ENCODE assay signal across 16 cellular contexts in the genomic region with DNA sequence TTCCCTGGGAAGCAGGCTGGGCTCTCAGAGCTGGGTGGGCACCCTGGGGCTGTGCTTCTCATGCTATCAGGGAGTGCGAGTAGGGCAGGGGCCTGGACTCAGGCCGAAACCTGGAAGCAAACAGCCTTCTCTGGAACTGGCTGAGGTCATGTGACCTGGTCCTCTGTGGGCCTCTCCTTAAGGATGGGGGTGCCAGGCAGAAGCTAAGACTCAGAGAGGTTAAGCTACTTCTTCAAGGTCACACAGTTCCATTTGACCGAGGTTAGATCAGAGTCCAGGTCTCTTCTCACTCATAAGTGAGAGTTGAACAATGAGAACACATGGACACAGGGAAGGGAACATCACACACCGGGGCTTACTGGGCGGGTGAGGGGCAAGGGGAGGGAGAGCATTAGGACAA. TPM values are rescaled to one million over a fixed set of nuclear protein-coding genes. Genes with fewer than 3 reads are reported as not detected.
DNase-seq lines count a peak whose midpoint lies in the region; ATAC-seq and TF ChIP-seq lines count a peak whose summit lies in the region.
"Had no signal": no experiment of that assay in that cellular context is flagged by ENCODE, and none has a peak within 500 bp of the region (broad histone marks: within the 10 kb centered on the region; RNA-seq: fewer than 3 reads in every experiment).

No MANE protein-coding gene starts in this region.

- H4K8ac ChIP-seq in mesendoderm (ENCODE audit: low read depth, low read length): no peak overlapping the region

- H4K5ac ChIP-seq in mesendoderm (ENCODE audit: low read length): no peak overlapping the region

- peak overlapping the region; percentile 41 for H3K27ac Mint-ChIP-seq in chondrocyte (ENCODE audit: unreplicated experiment)
- peak overlapping the region; percentile 2 for H3K27ac Mint-ChIP-seq in stimulated activated memory B cell treated with anti-CD40 and anti-IgM and Interleukin-4, amounts not matched to agents 10 μg/mL and 1 μg/mL and 100 μg/mL, for 72 hours
- H3K27ac Mint-ChIP-seq: CD4-positive, alpha-beta T cell had no signal

- H3K9me3 Mint-ChIP-seq in chondrocyte (ENCODE audit: low read depth): no peaks in the 10 kb centered on the region
- peaks cover 4% of the 10 kb centered on the region for H3K9me3 Mint-ChIP-seq in stimulated activated memory B cell treated with anti-CD40 and anti-IgM and Interleukin-4, amounts not matched to agents 10 μg/mL and 1 μg/mL and 100 μg/mL, for 72 hours
- H3K9me3 Mint-ChIP-seq: CD4-positive, alpha-beta T cell; HFFc6 had no signal

- POLR2A ChIA-PET in RWPE1 (lab: Yijun Ruan, JAX; ENCODE audit: low non-redundant PET): no interaction called here

- peak overlapping the region; percentile 89 for H3K23ac ChIP-seq in mesendoderm (ENCODE audit: low read length)

- H3K4ac ChIP-seq in mesendoderm (ENCODE audit: low read depth, low read length): no peak overlapping the region

- H3K36me3 Mint-ChIP-seq in chondrocyte (ENCODE audit: low read depth): peaks cover 15% of the 10 kb centered on the region
- peaks cover 23% of the 10 kb centered on the region for H3K36me3 Mint-ChIP-seq in stimulated activated memory B cell treated with anti-CD40 and anti-IgM and Interleukin-4, amounts not matched to agents 10 μg/mL and 1 μg/mL and 100 μg/mL, for 72 hours

- peak overlapping the region; percentile 7 for H3K56ac ChIP-seq in mesendoderm (ENCODE audit: low read length)

- peak overlapping the region; percentile 51 for H2AK5ac ChIP-seq in mesendoderm (ENCODE audit: low read length)

- H3K9ac ChIP-seq in mesendoderm (ENCODE audit: low read length): no peak overlapping the region

- no peak overlapping the region for H3K4me3 ChIP-seq in mesendoderm (ENCODE audit: low read length)

- peaks cover 6% of the 10 kb centered on the region for H3K4me1 ChIP-seq in mesendoderm (ENCODE audit: control insufficient read depth, low read depth, low read length)

- CTCF ChIA-PET in RWPE1 (lab: Yijun Ruan, JAX): interaction anchor here (1.2 kb wide), 1 partner anchor 10 kb away, joined by 5 read pairs; no protein-coding TSS in a partner anchor

- DNase-seq in RWPE1 (ENCODE audit: low spot score) (no peak), chondrocyte (ENCODE audit: low spot score) (no peak), mesendoderm (no peak), 8988T (no peak), amygdala (lab: John Stamatoyannopoulos, UW) (no peak), DMS79 (lab: John Stamatoyannopoulos, UW) (no peak)
- DNase-seq: AML-193; C1 segment of cervical spinal cord; Calu3; CD4-positive, alpha-beta T cell; DMS 273 treated with DMSO at 0.1 percent for 48 hours; HCEC 1CT; HFFc6; KBM-7 had no signal

- no peak overlapping the region for H3K4me3 Mint-ChIP-seq in chondrocyte (ENCODE audit: unreplicated experiment)
- H3K4me3 Mint-ChIP-seq in stimulated activated memory B cell treated with anti-CD40 and anti-IgM and Interleukin-4, amounts not matched to agents 10 μg/mL and 1 μg/mL and 100 μg/mL, for 72 hours: no peak overlapping the region
- H3K4me3 Mint-ChIP-seq: CD4-positive, alpha-beta T cell; HFFc6 had no signal

- peaks cover 84% of the 10 kb centered on the region for H3K4me1 Mint-ChIP-seq in chondrocyte (ENCODE audit: low read depth)
- H3K4me1 Mint-ChIP-seq in stimulated activated memory B cell treated with anti-CD40 and anti-IgM and Interleukin-4, amounts not matched to agents 10 μg/mL and 1 μg/mL and 100 μg/mL, for 72 hours: peaks cover 74% of the 10 kb centered on the region

- H2BK5ac ChIP-seq in mesendoderm (ENCODE audit: low read length): no peak overlapping the region

- no peaks in the 10 kb centered on the region for H3K79me1 ChIP-seq in mesendoderm (ENCODE audit: low read length)

- no peak overlapping the region for H2BK120ac ChIP-seq in mesendoderm (ENCODE audit: low read depth, low read length)

- no peak for ATAC-seq in stimulated activated memory B cell treated with anti-CD40 and anti-IgM and Interleukin-4, amounts not matched to agents 10 μg/mL and 1 μg/mL and 100 μg/mL, for 72 hours

- no peaks in the 10 kb centered on the region for H3K79me2 ChIP-seq in mesendoderm (ENCODE audit: control insufficient read depth, insufficient read depth, low read length)

- peak overlapping the region; percentile 51 for H3K27ac ChIP-seq in RWPE1
- no peak overlapping the region for H3K27ac ChIP-seq in mesendoderm (ENCODE audit: low read depth, low read length)
- H3K27ac ChIP-seq: HL-60 had no signal

- TF ChIP-seq CTCF in RWPE1 (conservative IDR thresholded peaks at IDR 0.05; ENCODE audit: low read depth): no peak
- TF ChIP-seq CTCF in chondrocyte (IDR thresholded peaks at IDR 0.05): no peak

- H3K18ac ChIP-seq in mesendoderm (ENCODE audit: low read length): no peak overlapping the region

- H2BK15ac ChIP-seq in mesendoderm (replicated peaks; ENCODE audit: low read depth): no peak overlapping the region

- no peak overlapping the region for H3K4me2 ChIP-seq in mesendoderm (ENCODE audit: low read length)

- no peaks in the 10 kb centered on the region for H3K36me3 ChIP-seq in mesendoderm (ENCODE audit: control insufficient read depth, insufficient read depth, low read length)

- no peaks in the 10 kb centered on the region for H3K27me3 Mint-ChIP-seq in chondrocyte (ENCODE audit: low read depth)
- H3K27me3 Mint-ChIP-seq in stimulated activated memory B cell treated with anti-CD40 and anti-IgM and Interleukin-4, amounts not matched to agents 10 μg/mL and 1 μg/mL and 100 μg/mL, for 72 hours: no peaks in the 10 kb centered on the region
- H3K27me3 Mint-ChIP-seq: CD4-positive, alpha-beta T cell had no signal

- H3K27me3 ChIP-seq in mesendoderm (ENCODE audit: insufficient read depth, low read length, poor library complexity): no peaks in the 10 kb centered on the region

- WGBS in mesendoderm (ENCODE audit: extremely low coverage, insufficient coverage, low lambda C conversion rate): no CpG with 5 or more reads among the region's 5 CpGs

RNA-seq across cellular contexts. Expression of gene FADS3, which starts 7.4 kb away (rescaled TPM):
- total RNA-seq in chondrocyte: 206 to 263 TPM (median 255 TPM) in 3 replicates
- polyA plus RNA-seq in mesendoderm (2013, experiment 1 of 2): 14.4 TPM
- 13.9 TPM for polyA plus RNA-seq in mesendoderm (2013, experiment 2 of 2)

RNA-seq across cellular contexts. Expression of gene RAB3IL1, which starts 33.4 kb away (rescaled TPM):
- total RNA-seq in chondrocyte: 9.7 to 24.7 TPM (median 24.1 TPM) in 3 replicates
- polyA plus RNA-seq in mesendoderm (2013, experiment 1 of 2): 1.4 TPM
- polyA plus RNA-seq in mesendoderm (2013, experiment 2 of 2): 2.3 TPM
- total RNA-seq: CD4-positive, alpha-beta T cell had no signal

RNA-seq across cellular contexts. Expression of gene FADS2, which starts 55.8 kb away (rescaled TPM):
- 202 to 315 TPM (median 297 TPM) in 3 replicates for total RNA-seq in chondrocyte
- 493 TPM for polyA plus RNA-seq in mesendoderm (2013, experiment 1 of 2)
- 506 TPM for polyA plus RNA-seq in mesendoderm (2013, experiment 2 of 2)
